8 cellular contexts compared by ENCODE assay signal in genomic region chr15:68053997-68054657, GRCh38. TPM values are rescaled to one million over a fixed set of nuclear protein-coding genes. Genes with fewer than 3 reads are reported as not detected.
DNase-seq lines count a peak whose midpoint lies in the region; ATAC-seq and TF ChIP-seq lines count a peak whose summit lies in the region.

Gene PIAS1 (plus strand): TSS chr15:68054315. CDS start chr15:68054327, 12 bp downstream.

- DNase-seq in NCI-H1092 (lab: John Stamatoyannopoulos, UW) = peak; percentile 84
- peak; percentile 99 for DNase-seq in SK-N-SH
- DNase-seq in activated naive CD4-positive, alpha-beta T cell treated with anti-CD3 and anti-CD28 coated beads, Interleukin-2, amount 50 U/mL, for 16 hours = peak; percentile 96
- peak; percentile 95 for DNase-seq in globus pallidus (ENCODE audit: low spot score)
- peak; percentile 26 to 97 (median 90) for DNase-seq in nucleus accumbens (lab: John Stamatoyannopoulos, UW)
- DNase-seq in superior temporal gyrus (ENCODE audit: extremely low spot score) = peak; percentile 91

- no peaks in the 10 kb centered on the region for H3K27me3 ChIP-seq in SK-N-SH (ENCODE audit: insufficient read depth)

- H3K27ac ChIP-seq in SK-N-SH (ENCODE audit: low read depth in 2 of 2, low read length in 1 of 2) = peak within 1 kb of the TSS; percentile 77 to 92

- peak within 1 kb of the TSS; percentile 92 for H3K4me2 ChIP-seq in SK-N-SH

- peaks cover 0 to 12% of the 10 kb centered on the region in 2 experiments; a peak in 3 of 4 replicates for H3K4me1 ChIP-seq in SK-N-SH (ENCODE audit: control insufficient read depth in 1 of 2, insufficient read depth in 2 of 2, low read depth in 1 of 2, low read length in 1 of 2)

- ATAC-seq in HG02588 (IDR thresholded peaks at IDR 0.05; ENCODE audit: unreplicated experiment) = peak; percentile 81

- TF ChIP-seq CTCF in SK-N-SH (IDR thresholded peaks at IDR 0.05) = peak; percentile 15; the same call in 1 of the 2 replicates

- CTCF ChIA-PET in SK-N-SH (lab: Yijun Ruan, JAX) = interaction anchor here (0.6 to 3.3 kb wide), 7 partner anchors 77 to 211 kb away, joined by 3 to 18 read pairs (median 4); no protein-coding TSS in a partner anchor

- no peaks in the 10 kb centered on the region for H3K9me3 ChIP-seq in SK-N-SH

- TF ChIP-seq EP300 in SK-N-SH (IDR thresholded peaks at IDR 0.05; ENCODE audit: borderline replicate concordance in 1 of 2, low read depth in 1 of 2, low read length in 1 of 2) = peak in 1 of 2 experiments; percentile 44; a peak in 1 of 4 replicates

- H3F3A ChIP-seq in SK-N-SH (replicated peaks; ENCODE audit: insufficient read depth) = peaks cover 2% of the 10 kb centered on the region

- POLR2A ChIA-PET in SK-N-SH (lab: Yijun Ruan, JAX) = interaction anchor here (0.6 to 1.5 kb wide), 3 partner anchors 19 to 86 kb away, joined by 3 to 6 read pairs (median 4); no protein-coding TSS in a partner anchor

- peak within 1 kb of the TSS; percentile 97 for H2AFZ ChIP-seq in SK-N-SH (ENCODE audit: low read depth)

- no peaks in the 10 kb centered on the region for H3K36me3 ChIP-seq in SK-N-SH (replicated peaks in 1 of 2; ENCODE audit: control insufficient read depth in 1 of 2, insufficient read depth in 2 of 2, low read length in 1 of 2)

- no peak for TF ChIP-seq RAD21 in SK-N-SH (IDR thresholded peaks at IDR 0.05; ENCODE audit: low read length)

- peak within 1 kb of the TSS; percentile 84 for H3K9ac ChIP-seq in SK-N-SH

- peaks cover 50% of the 10 kb centered on the region for H3K79me2 ChIP-seq in SK-N-SH (ENCODE audit: insufficient read depth)

- peaks cover 38% of the 10 kb centered on the region for H4K20me1 ChIP-seq in SK-N-SH (ENCODE audit: insufficient read depth)

- no peaks in the 10 kb centered on the region for H3K9me2 ChIP-seq in SK-N-SH

- 8% methylated on average over 11 of the region's 64 CpGs for WGBS in SK-N-SH (ENCODE audit: low lambda C conversion rate)

- H3K4me3 ChIP-seq in GM08714 (ENCODE audit: low read length) (peak within 1 kb of the TSS; percentile 89), SK-N-SH (ENCODE audit: low read depth in 2 of 2, low read length in 1 of 2) (peak within 1 kb of the TSS; percentile 84 to 88)

TF ChIP-seq in SK-N-SH, 30 proteins besides CTCF, POLR2A, EP300 and RAD21:
- TF ChIP-seq, protein P1, sequence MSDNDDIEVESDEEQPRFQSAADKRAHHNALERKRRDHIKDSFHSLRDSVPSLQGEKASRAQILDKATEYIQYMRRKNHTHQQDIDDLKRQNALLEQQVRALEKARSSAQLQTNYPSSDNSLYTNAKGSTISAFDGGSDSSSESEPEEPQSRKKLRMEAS (IDR thresholded peaks at IDR 0.05; ENCODE audit: low read depth) = peak; percentile 89
- TF ChIP-seq RFX5 (IDR thresholded peaks at IDR 0.05; ENCODE audit: low read length) = no peak
- no peak for TF ChIP-seq GATA2 (CRISPR knock-in tag; IDR thresholded peaks at IDR 0.05)
- 0 out of 2 replicates have a peak, but pooled peaks have one; percentile 18 for TF ChIP-seq ELF1 (IDR thresholded peaks at IDR 0.05)
- peak; percentile 57 for TF ChIP-seq CHD2 (IDR thresholded peaks at IDR 0.05; ENCODE audit: low read length, partially characterized antibody)
- TF ChIP-seq FOXM1 (IDR thresholded peaks at IDR 0.05; ENCODE audit: low read depth) = 0 out of 2 replicates have a peak, but pooled peaks have one; percentile 38
- TF ChIP-seq NRF1 (IDR thresholded peaks at IDR 0.05; ENCODE audit: low read depth, low read length) = peak; percentile 72
- no peak for TF ChIP-seq JUND (IDR thresholded peaks at IDR 0.05)
- TF ChIP-seq TAF1 (IDR thresholded peaks at IDR 0.05; ENCODE audit: borderline replicate concordance, low read depth, low read length) = peak; percentile 71; the same call in 1 of the 2 replicates
- TF ChIP-seq TEAD4 (IDR thresholded peaks at IDR 0.05; ENCODE audit: borderline replicate concordance, insufficient read depth) = no peak
- TF ChIP-seq POLR2AphosphoS5 (IDR thresholded peaks at IDR 0.05; ENCODE audit: low read depth, low read length) = peak; percentile 89
- TF ChIP-seq USF2 (IDR thresholded peaks at IDR 0.05; ENCODE audit: borderline replicate concordance, low read depth, low read length) = no peak
- TF ChIP-seq SIN3A (IDR thresholded peaks at IDR 0.05; ENCODE audit: borderline replicate concordance, low read depth, low read length) = no peak
- no peak for TF ChIP-seq RCOR1 (IDR thresholded peaks at IDR 0.05; ENCODE audit: low read length)
- TF ChIP-seq, protein P2, sequence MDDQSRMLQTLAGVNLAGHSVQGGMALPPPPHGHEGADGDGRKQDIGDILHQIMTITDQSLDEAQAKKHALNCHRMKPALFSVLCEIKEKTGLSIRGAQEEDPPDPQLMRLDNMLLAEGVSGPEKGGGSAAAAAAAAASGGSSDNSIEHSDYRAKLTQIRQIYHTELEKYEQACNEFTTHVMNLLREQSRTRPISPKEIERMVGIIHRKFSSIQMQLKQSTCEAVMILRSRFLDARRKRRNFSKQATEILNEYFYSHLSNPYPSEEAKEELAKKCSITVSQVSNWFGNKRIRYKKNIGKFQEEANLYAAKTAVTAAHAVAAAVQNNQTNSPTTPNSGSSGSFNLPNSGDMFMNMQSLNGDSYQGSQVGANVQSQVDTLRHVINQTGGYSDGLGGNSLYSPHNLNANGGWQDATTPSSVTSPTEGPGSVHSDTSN (IDR thresholded peaks at IDR 0.05) = peak; percentile 29; the same call in 1 of the 2 replicates
- peak; percentile 91 for TF ChIP-seq YY1 (IDR thresholded peaks at IDR 0.05; ENCODE audit: low read depth)
- no peak for TF ChIP-seq FOXJ3 (CRISPR knock-in tag; IDR thresholded peaks at IDR 0.05)

RNA-seq across cellular contexts. Expression of gene PIAS1, which starts in this region (rescaled TPM):
- polyA plus RNA-seq in SK-N-SH (2012; rRNA removed) = 9.0 and 9.8 TPM in 2 replicates
- polyA plus RNA-seq in SK-N-SH (2012; cell fraction: cytosol; rRNA removed) = 7.7 and 8.8 TPM in 2 replicates
- 30.9 and 32.1 TPM in 2 replicates for polyA plus RNA-seq in SK-N-SH (2012; cell fraction: nucleus; rRNA removed)

Comparison
In these comparisons a context has a peak if more than half of its experiments do, and no peak if none do; other contexts are left out.
1. Peak in every context shown above with its lines: DNase-seq, ATAC-seq, H3K4me3 ChIP-seq and H3K27ac ChIP-seq.